ENCODE assay signal across 12 cellular contexts in the genomic region with DNA sequence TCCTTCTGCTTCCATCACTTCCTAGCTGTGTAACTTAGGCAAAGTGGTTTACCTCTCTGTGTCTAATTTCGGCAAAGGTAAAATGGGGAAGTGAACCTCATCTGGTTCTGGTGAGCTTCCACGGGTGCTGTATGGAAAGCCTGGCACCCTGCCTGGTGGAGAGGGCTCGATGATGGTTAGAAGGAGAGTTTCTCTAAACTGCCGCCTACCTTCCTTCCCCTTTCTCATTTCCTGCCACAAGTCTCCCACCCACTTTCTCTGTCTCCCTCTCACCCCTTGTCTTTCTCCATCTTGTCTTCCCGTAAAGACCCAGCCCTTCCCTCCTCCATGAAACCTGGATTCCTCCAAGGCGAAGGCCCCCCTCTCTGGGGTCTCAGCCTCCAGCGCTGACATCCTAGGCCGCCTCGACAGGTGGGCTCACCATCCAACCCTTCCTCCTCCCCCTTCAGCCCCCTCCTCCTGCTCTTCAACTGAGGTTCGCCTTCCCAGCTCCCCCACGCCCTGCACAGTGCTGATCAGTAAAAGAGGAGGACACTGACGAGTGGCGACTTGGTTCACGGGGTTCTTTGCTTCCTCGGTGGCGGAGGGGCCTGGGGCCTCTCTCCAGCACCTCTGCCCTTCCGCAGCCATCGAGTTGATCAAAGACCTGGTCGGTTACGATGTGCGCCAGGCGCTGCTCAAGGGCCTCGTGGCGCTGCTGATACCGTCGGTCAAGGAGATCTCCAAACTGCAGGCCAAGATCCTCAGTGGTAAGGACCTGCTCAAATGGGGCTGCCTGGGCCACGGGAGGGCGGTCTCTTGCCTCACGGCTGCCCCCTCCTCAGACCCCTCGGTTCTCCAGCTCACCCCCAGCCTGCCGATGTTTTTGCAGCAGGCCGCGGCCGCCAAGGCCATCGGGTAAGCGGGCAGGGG. TPM values are rescaled to one million over a fixed set of nuclear protein-coding genes. Genes with fewer than 3 reads are reported as not detected.
DNase-seq lines count a peak whose midpoint lies in the region; ATAC-seq and TF ChIP-seq lines count a peak whose summit lies in the region.
"Had no signal": no experiment of that assay in that cellular context is flagged by ENCODE, and none has a peak within 500 bp of the region (broad histone marks: within the 10 kb centered on the region; RNA-seq: fewer than 3 reads in every experiment).

No MANE protein-coding gene starts in this region.

- H2AFZ ChIP-seq in Karpas-422 (ENCODE audit: low read length) = peak overlapping the region; percentile 74
- H2AFZ ChIP-seq in mammary epithelial cell (ENCODE audit: low read depth, low read length) = no peak overlapping the region

- no peaks in the 10 kb centered on the region for H3K27me3 ChIP-seq in CD4-positive, alpha-beta T cell (ENCODE audit: control insufficient read depth, insufficient read depth, low read length)
- H3K27me3 ChIP-seq in Karpas-422 (ENCODE audit: low read length) (no peaks in the 10 kb centered on the region), mononuclear cell (ENCODE audit: insufficient read depth, low read length) (no peaks in the 10 kb centered on the region), mammary epithelial cell (ENCODE audit: insufficient read depth, low read length) (no peaks in the 10 kb centered on the region)
- H3K27me3 ChIP-seq: pancreas, tibial artery had no signal

- H3K27ac ChIP-seq in CD4-positive, alpha-beta T cell (ENCODE audit: low read depth, low read length) = peak overlapping the region; percentile 54
- peak overlapping the region; percentile 94 for H3K27ac ChIP-seq in Karpas-422 (ENCODE audit: low read length)
- H3K27ac ChIP-seq in mammary epithelial cell (ENCODE audit: insufficient read depth, low read depth, low read length) = no peak overlapping the region
- H3K27ac ChIP-seq: pancreas, tibial artery had no signal

- H3K9ac ChIP-seq in Karpas-422 (ENCODE audit: low read length) (peak overlapping the region; percentile 34), mammary epithelial cell (ENCODE audit: insufficient read depth, low read length) (no peak overlapping the region)

- no peak for TF ChIP-seq CTCF in CD4-positive, alpha-beta T cell (IDR thresholded peaks at IDR 0.05)
- TF ChIP-seq CTCF in mammary epithelial cell (conservative IDR thresholded peaks at IDR 0.05 in 1 of 2, IDR thresholded peaks at IDR 0.05 in 1 of 2; ENCODE audit: extremely low read depth in 1 of 2, insufficient read depth in 1 of 2, low read depth in 1 of 2, low read length in 2 of 2) (no peak), glutamatergic neuron (IDR thresholded peaks at IDR 0.05; ENCODE audit: partially characterized antibody, unreplicated experiment) (no peak)

- peak; percentile 15 for ATAC-seq in CD4-positive, alpha-beta T cell (ENCODE audit: poor library complexity)
- ATAC-seq: pancreas had no signal

- intact Hi-C loops in CD4-positive, alpha-beta T cell (cut with DNase I, micrococcal nuclease) = no loop called here
- intact Hi-C loops in mammary epithelial cell (cut with micrococcal nuclease) = no loop called here

- no peaks in the 10 kb centered on the region for H3K27me3 Mint-ChIP-seq in CD4-positive, alpha-beta T cell
- peaks cover 13% of the 10 kb centered on the region for H3K27me3 Mint-ChIP-seq in glutamatergic neuron (ENCODE audit: unreplicated experiment)

- peak overlapping the region; percentile 62 for H3K4me2 ChIP-seq in Karpas-422 (ENCODE audit: low read depth, low read length, poor library complexity, severe bottlenecking)
- no peak overlapping the region for H3K4me2 ChIP-seq in mammary epithelial cell (ENCODE audit: insufficient read depth, low read depth, low read length)

- H3K4me3 Mint-ChIP-seq in CD4-positive, alpha-beta T cell = peak overlapping the region; percentile 71
- H3K4me3 Mint-ChIP-seq in glutamatergic neuron (ENCODE audit: unreplicated experiment) = no peak overlapping the region

- H3K36me3 ChIP-seq in Karpas-422 (ENCODE audit: insufficient read depth, low read length) (no peaks in the 10 kb centered on the region), mammary epithelial cell (ENCODE audit: insufficient read depth, low read length) (no peaks in the 10 kb centered on the region)
- H3K36me3 ChIP-seq: pancreas, tibial artery had no signal

- peaks cover 60% of the 10 kb centered on the region for H3K4me1 Mint-ChIP-seq in CD4-positive, alpha-beta T cell (ENCODE audit: low read depth)
- H3K4me1 Mint-ChIP-seq in glutamatergic neuron (ENCODE audit: low read depth, unreplicated experiment) = no peaks in the 10 kb centered on the region

- no peaks in the 10 kb centered on the region for H3K9me2 ChIP-seq in Karpas-422 (replicated peaks; ENCODE audit: insufficient read depth, low read length)

- POLR2A ChIA-PET in CD4-positive, alpha-beta T cell (lab: Charles Lee) = interaction anchor here (0.6 to 7.9 kb wide), 9 partner anchors 8 to 616 kb away, joined by 3 to 138 read pairs (median 47); a partner anchor contains a TSS

- dilution Hi-C loops in mammary epithelial cell (cut with HindIII; ENCODE audit: low sequenced_read_pairs) = no loop called here

- H3K9me3 Mint-ChIP-seq in CD4-positive, alpha-beta T cell = no peaks in the 10 kb centered on the region
- peaks cover 4% of the 10 kb centered on the region for H3K9me3 Mint-ChIP-seq in glutamatergic neuron (ENCODE audit: unreplicated experiment)

- CTCF ChIA-PET in CD4-positive, alpha-beta T cell (lab: Charles Lee) = interaction anchor here (2.7 kb wide), 1 partner anchor 7 kb away, joined by 17 read pairs; a partner anchor contains a TSS
- CTCF ChIA-PET in mammary epithelial cell (lab: Charles Lee; ENCODE audit: low non-redundant PET) = no interaction called here

- H4K20me1 ChIP-seq in Karpas-422 (ENCODE audit: insufficient read depth, low read depth, low read length) = no peaks in the 10 kb centered on the region
- no peaks in the 10 kb centered on the region for H4K20me1 ChIP-seq in mammary epithelial cell (ENCODE audit: insufficient read depth, low read length)

- H3K36me3 Mint-ChIP-seq in CD4-positive, alpha-beta T cell (ENCODE audit: low read depth) = no peaks in the 10 kb centered on the region
- H3K36me3 Mint-ChIP-seq in glutamatergic neuron (ENCODE audit: unreplicated experiment) = no peaks in the 10 kb centered on the region

- no TSS peak for BruUV-seq in mammary epithelial cell (replicated peaks; lab: Mats Ljungman, UMichigan)

- no peaks in the 10 kb centered on the region for H3K9me3 ChIP-seq in CD4-positive, alpha-beta T cell (ENCODE audit: control insufficient read depth, low read length)
- H3K9me3 ChIP-seq in Karpas-422 (ENCODE audit: low read length) (no peaks in the 10 kb centered on the region), mononuclear cell (ENCODE audit: low read depth, low read length) (no peaks in the 10 kb centered on the region), mammary epithelial cell (replicated peaks; ENCODE audit: insufficient read depth, low read length) (no peaks in the 10 kb centered on the region)
- H3K9me3 ChIP-seq: pancreas, tibial artery had no signal

- H3K27ac Mint-ChIP-seq in CD4-positive, alpha-beta T cell = peak overlapping the region; percentile 90
- H3K27ac Mint-ChIP-seq in glutamatergic neuron (ENCODE audit: unreplicated experiment) = no peak overlapping the region

- H3K4me3 ChIP-seq in Karpas-422 (ENCODE audit: low read length) = peak overlapping the region; percentile 22
- H3K4me3 ChIP-seq in mononuclear cell (ENCODE audit: low read length) = peak overlapping the region; percentile 14
- no peak overlapping the region for H3K4me3 ChIP-seq in mammary epithelial cell (replicated peaks in 1 of 3; ENCODE audit: insufficient read depth in 1 of 3, low read depth in 2 of 3, low read length in 3 of 3)
- H3K4me3 ChIP-seq: pancreas, tibial artery had no signal

- DNase-seq in CD4-positive, alpha-beta T cell = peak in 2 of 10 experiments; percentile 13 to 15
- DNase-seq in Karpas-422 = peak; percentile 89
- DNase-seq in activated CD4-positive, alpha-beta T cell treated with anti-CD3 and anti-CD28 coated beads, Interleukin-2, amount 50 U/mL, for 48 hours = peak; percentile 67 to 76
- DNase-seq in mammary epithelial cell = no peak
- DNase-seq in G401 (ENCODE audit: low spot score) = no peak
- no peak for DNase-seq in glutamatergic neuron
- no peak for DNase-seq in NCI-H1694 (lab: John Stamatoyannopoulos, UW)
- DNase-seq: DMS53, NCI-H226 had no signal

- H3K79me2 ChIP-seq in Karpas-422 (ENCODE audit: low read length) (no peaks in the 10 kb centered on the region), mammary epithelial cell (ENCODE audit: insufficient read depth, low read length) (no peaks in the 10 kb centered on the region)

- in situ Hi-C loops in mammary epithelial cell (cut with MboI; ENCODE audit: low sequenced_read_pairs in 2 of 2) (no loop called here), G401 (cut with HindIII; ENCODE audit: low sequenced_read_pairs) (no loop called here)

- WGBS in mammary epithelial cell (ENCODE audit: low coverage, missing lambda C conversion rate) = 97% methylated on average over 21 of the region's 36 CpGs

- H3K4me1 ChIP-seq in Karpas-422 (ENCODE audit: low read length) (peaks cover 44% of the 10 kb centered on the region), mononuclear cell (ENCODE audit: insufficient read depth, low read length) (peaks cover 75% of the 10 kb centered on the region), mammary epithelial cell (ENCODE audit: insufficient read depth, low read length) (peaks cover 5% of the 10 kb centered on the region)
- H3K4me1 ChIP-seq: pancreas had no signal

RNA-seq across cellular contexts. Expression of a gene that starts 7.2 kb away (rescaled TPM):
- not detected for total RNA-seq in CD4-positive, alpha-beta T cell
- total RNA-seq in Karpas-422 (2014; rRNA removed; shearing (Covaris generic); ENCODE audit: low replicate concordance) = not detected in 2 replicates
- total RNA-seq in mononuclear cell (not detected), mammary epithelial cell (not detected), glutamatergic neuron (ENCODE audit: unreplicated experiment) (not detected)
- polyA plus RNA-seq in mammary epithelial cell = not detected
- polyA minus RNA-seq in mammary epithelial cell = under 0.01 TPM
- total RNA-seq in G401 (2014; rRNA removed; shearing (Covaris generic)) = not detected in 2 replicates
- total RNA-seq: pancreas had no signal
- polyA plus RNA-seq: pancreas had no signal

RNA-seq across cellular contexts. Expression of a gene that starts 15.9 kb away (rescaled TPM):
- under 1 TPM; 0.64 to 0.82 TPM for total RNA-seq in CD4-positive, alpha-beta T cell
- total RNA-seq in Karpas-422 (2014; rRNA removed; shearing (Covaris generic); ENCODE audit: low replicate concordance) = 26.7 and 33.9 TPM in 2 replicates
- total RNA-seq in mononuclear cell (0.21 TPM), mammary epithelial cell (10 to 100 TPM in 1 of 2 donors, 1 to 10 TPM in 1; 1.0 to 29.8 TPM), glutamatergic neuron (ENCODE audit: unreplicated experiment) (8.6 TPM)
- 38.0 TPM for polyA plus RNA-seq in mammary epithelial cell
- polyA minus RNA-seq in mammary epithelial cell = 26.3 TPM
- total RNA-seq in G401 (2014; rRNA removed; shearing (Covaris generic)) = 74.3 and 85.9 TPM in 2 replicates

RNA-seq across cellular contexts. Expression of a gene that starts 49.2 kb away (rescaled TPM):
- total RNA-seq in CD4-positive, alpha-beta T cell = 10 to 100 TPM; 79.9 to 84.0 TPM
- 5.4 and 7.7 TPM in 2 replicates for total RNA-seq in Karpas-422 (2014; rRNA removed; shearing (Covaris generic); ENCODE audit: low replicate concordance)
- total RNA-seq in mononuclear cell = 30.0 TPM
- total RNA-seq in mammary epithelial cell = 1 to 10 TPM in 1 of 2 donors, not detected in 1; 1.5 TPM
- 0.51 TPM for polyA plus RNA-seq in mammary epithelial cell
- polyA minus RNA-seq in mammary epithelial cell = not detected
- 2.2 TPM in 1 of 2 replicates, not detected in the other for total RNA-seq in G401 (2014; rRNA removed; shearing (Covaris generic))
- total RNA-seq in glutamatergic neuron (ENCODE audit: unreplicated experiment) = 4.9 TPM

RNA-seq across cellular contexts. Expression of a gene that starts 49.5 kb away (rescaled TPM):
- 1 to 10 TPM in 1 of 2 experiments, under 1 TPM in 1; 0.64 to 1.2 TPM for total RNA-seq in CD4-positive, alpha-beta T cell
- total RNA-seq in Karpas-422 (2014; rRNA removed; shearing (Covaris generic); ENCODE audit: low replicate concordance) = 10.7 and 13.9 TPM in 2 replicates
- total RNA-seq in mononuclear cell (0.52 TPM), mammary epithelial cell (1 to 10 TPM; 9.3 to 9.7 TPM), glutamatergic neuron (ENCODE audit: unreplicated experiment) (10.1 TPM)
- 13.0 TPM for polyA plus RNA-seq in mammary epithelial cell
- 2.2 TPM for polyA minus RNA-seq in mammary epithelial cell
- total RNA-seq in G401 (2014; rRNA removed; shearing (Covaris generic)) = 17.7 and 23.1 TPM in 2 replicates

RNA-seq across cellular contexts. Expression of a gene that starts 51.6 kb away (rescaled TPM):
- total RNA-seq in CD4-positive, alpha-beta T cell = 1,000 to 10,000 TPM; 3,394 to 3,436 TPM
- total RNA-seq in Karpas-422 (2014; rRNA removed; shearing (Covaris generic); ENCODE audit: low replicate concordance) = 3,372 and 3,624 TPM in 2 replicates
- total RNA-seq in mononuclear cell (2,122 TPM), mammary epithelial cell (1,000 to 10,000 TPM; 1,053 to 1,537 TPM), glutamatergic neuron (ENCODE audit: unreplicated experiment) (988 TPM)
- polyA plus RNA-seq in mammary epithelial cell = 2,133 TPM
- polyA minus RNA-seq in mammary epithelial cell = 614 TPM
- 3,222 and 3,561 TPM in 2 replicates for total RNA-seq in G401 (2014; rRNA removed; shearing (Covaris generic))

Comparison
In these comparisons a context has a peak if more than half of its experiments do, and no peak if none do; other contexts are left out.
1. DNase-seq: peak in Karpas-422 (single experiment) and activated CD4-positive, alpha-beta T cell treated with anti-CD3 and anti-CD28 coated beads, Interleukin-2, amount 50 U/mL, for 48 hours (2 of 2); none in mammary epithelial cell (single experiment), G401 (single experiment), glutamatergic neuron (single experiment) and NCI-H1694 (single experiment).
2. H3K4me3 ChIP-seq: peak in Karpas-422 (single experiment) and mononuclear cell (single experiment); none in mammary epithelial cell (0 of 3).